ENCODE assay signal across 14 cellular contexts in genomic region chr19:10454267-10454666, GRCh38. TPM values are rescaled to one million over a fixed set of nuclear protein-coding genes. Genes with fewer than 3 reads are reported as not detected.
DNase-seq lines count a peak whose midpoint lies in the region; ATAC-seq, FAIRE-seq and TF ChIP-seq lines count a peak whose summit lies in the region.
"Had no signal": no experiment of that assay in that cellular context is flagged by ENCODE, and none has a peak within 500 bp of the region (broad histone marks: within the 10 kb centered on the region; RNA-seq: fewer than 3 reads in every experiment).

No MANE protein-coding gene starts in this region.

- no peaks in the 10 kb centered on the region for H3K9me3 Mint-ChIP-seq in chondrocyte (ENCODE audit: low read depth)
- H3K9me3 Mint-ChIP-seq: activated naive CD4-positive, alpha-beta T cell treated with anti-CD3 and anti-CD28 coated beads, Interleukin-2, amount 10 ng/mL, durations not matched to agents 7 days and 5 days; stimulated activated naive B cell treated with anti-CD40 and anti-IgM and Interleukin-4, amounts not matched to agents 10 μg/mL and 1 μg/mL and 100 μg/mL, for 72 hours had no signal

- H3K4me2 ChIP-seq in GM12878 (ENCODE audit: control insufficient read depth, insufficient read depth) (no peak overlapping the region), neural cell (ENCODE audit: low read length) (peak overlapping the region; percentile 91)

- no peaks in the 10 kb centered on the region for H3K27me3 Mint-ChIP-seq in chondrocyte (ENCODE audit: low read depth)

- no peaks in the 10 kb centered on the region for H3K9me2 ChIP-seq in neural cell (ENCODE audit: insufficient read depth, low read length)

- no peaks in the 10 kb centered on the region for H3K4me1 ChIP-seq in GM12878 (ENCODE audit: control insufficient read depth, insufficient read depth, low read length)

- in situ Hi-C loops in GM12878 (cut with MboI): no loop called here

- POLR2A ChIA-PET in GM12878 (lab: Charles Lee): no interaction called here

- no peaks in the 10 kb centered on the region for H3F3A ChIP-seq in neural cell (ENCODE audit: insufficient read depth, low read length, poor library complexity, severe bottlenecking)

- H3K27ac Mint-ChIP-seq in chondrocyte (ENCODE audit: unreplicated experiment): no peak overlapping the region
- H3K27ac Mint-ChIP-seq: activated naive CD4-positive, alpha-beta T cell treated with anti-CD3 and anti-CD28 coated beads, Interleukin-2, amount 10 ng/mL, durations not matched to agents 7 days and 5 days had no signal

- no peaks in the 10 kb centered on the region for H3K79me2 ChIP-seq in GM12878 (ENCODE audit: control insufficient read depth, insufficient read depth, low read length)
- peaks cover 6% of the 10 kb centered on the region for H3K79me2 ChIP-seq in neural cell (replicated peaks; ENCODE audit: insufficient read depth, low read length)

- intact Hi-C loops in GM12878 (cut with micrococcal nuclease; ENCODE audit: unreplicated experiment): no loop called here

- RAD21 ChIA-PET in GM12878 (lab: Charles Lee; ENCODE audit: unreplicated experiment): no interaction called here

- H3K36me3 Mint-ChIP-seq in chondrocyte (ENCODE audit: low read depth): peaks cover 4% of the 10 kb centered on the region

- no peaks in the 10 kb centered on the region; a peak in 2 of 4 replicates for H3K36me3 ChIP-seq in GM12878 (ENCODE audit: control insufficient read depth in 2 of 2, insufficient read depth in 2 of 2, low read length in 1 of 2)
- no peaks in the 10 kb centered on the region for H3K36me3 ChIP-seq in neural cell (ENCODE audit: insufficient read depth, low read length)

- ATAC-seq in GM12878 (0 out of 3 replicates have a peak, but pooled peaks have one; percentile 28), GM19395 (IDR thresholded peaks at IDR 0.05; ENCODE audit: unreplicated experiment) (no peak)
- ATAC-seq: stimulated activated naive B cell treated with anti-CD40 and anti-IgM and Interleukin-4, amounts not matched to agents 10 μg/mL and 1 μg/mL and 100 μg/mL, for 72 hours had no signal

- DNase-seq in ELF-1 (ENCODE audit: low read depth, low spot score): peak; percentile 37
- DNase-seq in NB4 (ENCODE audit: low read depth): peak; percentile 51
- no peak for DNase-seq in GM12878 (ENCODE audit: low read depth, low spot score)
- no peak for DNase-seq in chondrocyte (ENCODE audit: low spot score)
- DNase-seq in NCI-H187 (lab: John Stamatoyannopoulos, UW): no peak
- DNase-seq: activated CD4-positive, alpha-beta T cell treated with anti-CD3 and anti-CD28 coated beads, Interleukin-2, amount 50 U/mL, for 1 hour; activated naive CD4-positive, alpha-beta T cell treated with anti-CD3 and anti-CD28 coated beads, Interleukin-2, amount 10 ng/mL, durations not matched to agents 7 days and 5 days; effector memory CD4-positive, alpha-beta T cell; Kasumi-1; SIG-M5; stimulated activated CD4-positive, alpha-beta T cell treated with anti-CD3 and anti-CD28 coated beads, Interleukin-15, amount 100 ng/mL, for 24 hours; stimulated activated naive B cell treated with anti-CD40 and anti-IgM and Interleukin-4, amounts not matched to agents 10 μg/mL and 1 μg/mL and 100 μg/mL, for 72 hours had no signal

- TF ChIP-seq EP300 in GM12878 (IDR thresholded peaks at IDR 0.05; ENCODE audit: borderline replicate concordance in 1 of 2, control insufficient read depth in 1 of 2, low read depth in 2 of 2, low read length in 2 of 2): no peak
- TF ChIP-seq EP300 in neural cell (conservative IDR thresholded peaks at IDR 0.05; ENCODE audit: poor library complexity, severe bottlenecking): peak; percentile 74

- 41% methylated on average over 5 of the region's 5 CpGs for WGBS in GM12878 (ENCODE audit: insufficient coverage, insufficient replicate concordance, low lambda C conversion rate, missing lambda C conversion rate)

- no peak for TF ChIP-seq RAD21 in GM12878 (IDR thresholded peaks at IDR 0.05; ENCODE audit: insufficient read depth, low read depth, low read length)
- no peak for TF ChIP-seq RAD21 in neural cell (conservative IDR thresholded peaks at IDR 0.05)

- no peak for FAIRE-seq in GM12878 (lab: Jason Lieb, UNC)

- TF ChIP-seq CTCF in NB4 (IDR thresholded peaks at IDR 0.05; ENCODE audit: low read depth, low read length) (no peak), GM12878 (IDR thresholded peaks at IDR 0.05 in 2 of 3, conservative IDR thresholded peaks at IDR 0.05 in 1 of 3; ENCODE audit: control insufficient read depth in 2 of 3, extremely low read depth in 1 of 3, insufficient read depth in 1 of 3, low read depth in 3 of 3, low read length in 3 of 3) (no peak), neural cell (IDR thresholded peaks at IDR 0.05; ENCODE audit: poor library complexity, severe bottlenecking) (no peak), chondrocyte (IDR thresholded peaks at IDR 0.05) (no peak)

- no peak overlapping the region for H2AFZ ChIP-seq in GM12878 (ENCODE audit: control insufficient read depth, low read depth, low read length)
- H2AFZ ChIP-seq in neural cell (ENCODE audit: low read depth, low read length): peak overlapping the region; percentile 62

- H3K9me3 ChIP-seq in GM12878 (replicated peaks; ENCODE audit: control insufficient read depth, insufficient read depth, low read length): no peaks in the 10 kb centered on the region
- no peaks in the 10 kb centered on the region for H3K9me3 ChIP-seq in neural cell (ENCODE audit: low read length)

- CTCF ChIA-PET in GM12878 (lab: Yijun Ruan, JAX): interaction anchor here (1.6 kb wide), 1 partner anchor 29 kb away, joined by 4 read pairs; no protein-coding TSS in a partner anchor

- H3K27me3 ChIP-seq in GM12878 (replicated peaks in 1 of 2; ENCODE audit: control insufficient read depth in 2 of 2, insufficient read depth in 2 of 2, low read length in 1 of 2) (no peaks in the 10 kb centered on the region), neural cell (ENCODE audit: insufficient read depth, low read depth, low read length) (no peaks in the 10 kb centered on the region)

- no TSS peak for BruUV-seq in GM12878 (replicated peaks; lab: Mats Ljungman, UMichigan)

- no peak for TF ChIP-seq POLR2A in NB4 (IDR thresholded peaks at IDR 0.05; ENCODE audit: extremely low read depth, insufficient read length)
- TF ChIP-seq POLR2A in GM12878 (IDR thresholded peaks at IDR 0.05; ENCODE audit: low read depth, low read length): no peak

- H3K4me3 ChIP-seq in NB4 (ENCODE audit: low read depth, low read length) (no peak overlapping the region), GM12878 (no peak overlapping the region), neural cell (ENCODE audit: low read length) (peak overlapping the region; percentile 72)

- no peak overlapping the region for H3K4me3 Mint-ChIP-seq in chondrocyte (ENCODE audit: unreplicated experiment)
- H3K4me3 Mint-ChIP-seq: activated naive CD4-positive, alpha-beta T cell treated with anti-CD3 and anti-CD28 coated beads, Interleukin-2, amount 10 ng/mL, durations not matched to agents 7 days and 5 days; stimulated activated naive B cell treated with anti-CD40 and anti-IgM and Interleukin-4, amounts not matched to agents 10 μg/mL and 1 μg/mL and 100 μg/mL, for 72 hours had no signal

- SMC1A ChIA-PET in GM12878 (lab: Charles Lee; ENCODE audit: uncharacterized antibody, unreplicated experiment): no interaction called here

- H4K20me1 ChIP-seq in GM12878 (ENCODE audit: control insufficient read depth, insufficient read depth): no peaks in the 10 kb centered on the region
- H4K20me1 ChIP-seq in neural cell (ENCODE audit: insufficient read depth): no peaks in the 10 kb centered on the region

- H3K27ac ChIP-seq in GM12878 (ENCODE audit: control insufficient read depth, insufficient read depth): no peak overlapping the region
- H3K27ac ChIP-seq in neural cell (ENCODE audit: low read length): peak overlapping the region; percentile 63

- H3K4me1 Mint-ChIP-seq in chondrocyte (ENCODE audit: low read depth): no peaks in the 10 kb centered on the region

- no peak overlapping the region for H3K9ac ChIP-seq in GM12878 (ENCODE audit: control insufficient read depth, insufficient read depth, low read length)
- H3K9ac ChIP-seq in neural cell (ENCODE audit: low read length): peak overlapping the region; percentile 70

RNA-seq across cellular contexts. Expression of gene PDE4A, which starts 33.9 kb away (rescaled TPM):
- total RNA-seq in GM12878 (2013; cell fraction: nucleolus; rRNA removed): 7.4 and 7.7 TPM in 2 replicates
- total RNA-seq in GM12878 (2014; rRNA removed) (1.6 and 1.9 TPM in 2 replicates), GM12878 (2014; rRNA removed; fragmentation: Illumina TruSeq; extraction: Trizol) (1.7 and 1.9 TPM in 2 replicates), GM12878 (2021) (11.1 and 13.3 TPM in 2 replicates), chondrocyte (16.8 to 18.9 TPM (median 18.8 TPM) in 3 replicates)
- 6.4 TPM for polyA plus RNA-seq in GM12878 (2011; ENCODE audit: low read depth)
- polyA plus RNA-seq in GM12878 (2011; rRNA removed) (2.7 and 4.8 TPM in 2 replicates), GM12878 (2014; fragmentation: Illumina TruSeq; extraction: Trizol) (3.5 and 5.0 TPM in 2 replicates), GM12878 (2014; fragmentation: Nextera tagmentation; extraction: Ambion mirVana) (under 1 TPM; 0.24 to 0.46 TPM), GM12878 (2014; rRNA removed) (7.1 and 7.9 TPM in 2 replicates), GM12878 (2016; fragmentation: Nextera tagmentation; extraction: Ambion mirVana) (1 to 10 TPM; 7.4 to 8.1 TPM), neural cell (3.4 and 4.7 TPM in 2 replicates)
- 8.4 and 9.3 TPM in 2 replicates for polyA plus RNA-seq in GM12878 (2011; cell fraction: cytosol; rRNA removed)
- polyA plus RNA-seq in GM12878 (2011; cell fraction: nucleus; rRNA removed): 11.0 and 16.0 TPM in 2 replicates
- polyA plus RNA-seq in GM12878 (2012): 14.3 and 15.7 TPM in 2 replicates
- polyA minus RNA-seq in GM12878 (2011; rRNA and poly(A)+ RNA removed): 7.7 and 10.3 TPM in 2 replicates
- 7.8 and 9.2 TPM in 2 replicates for polyA minus RNA-seq in GM12878 (2011; cell fraction: cytosol; rRNA and poly(A)+ RNA removed)
- 3.5 TPM in 2 replicates for polyA minus RNA-seq in GM12878 (2011; cell fraction: nucleus; rRNA and poly(A)+ RNA removed)
- polyA minus RNA-seq in neural cell: 4.9 and 8.0 TPM in 2 replicates

RNA-seq across cellular contexts. Expression of gene KEAP1, which starts 48.9 kb away (rescaled TPM):
- total RNA-seq in GM12878 (2013; cell fraction: nucleolus; rRNA removed): 30.3 and 40.1 TPM in 2 replicates
- total RNA-seq in GM12878 (2014; rRNA removed) (49.0 and 60.4 TPM in 2 replicates), GM12878 (2014; rRNA removed; fragmentation: Illumina TruSeq; extraction: Trizol) (44.3 and 54.7 TPM in 2 replicates), GM12878 (2021) (61.2 and 76.2 TPM in 2 replicates), chondrocyte (69.3 to 79.9 TPM (median 70.9 TPM) in 3 replicates)
- 19.1 TPM for polyA plus RNA-seq in GM12878 (2011; ENCODE audit: low read depth)
- polyA plus RNA-seq in GM12878 (2011; rRNA removed) (23.7 and 42.6 TPM in 2 replicates), GM12878 (2014; fragmentation: Illumina TruSeq; extraction: Trizol) (17.2 and 36.7 TPM in 2 replicates), GM12878 (2014; fragmentation: Nextera tagmentation; extraction: Ambion mirVana) (1 to 10 TPM; 1.4 to 9.3 TPM), GM12878 (2014; rRNA removed) (41.2 and 50.2 TPM in 2 replicates), GM12878 (2016; fragmentation: Nextera tagmentation; extraction: Ambion mirVana) (10 to 100 TPM; 83.1 to 87.7 TPM), neural cell (39.0 and 47.9 TPM in 2 replicates)
- polyA plus RNA-seq in GM12878 (2011; cell fraction: cytosol; rRNA removed): 45.2 and 63.6 TPM in 2 replicates
- polyA plus RNA-seq in GM12878 (2011; cell fraction: nucleus; rRNA removed): 57.9 and 62.3 TPM in 2 replicates
- polyA plus RNA-seq in GM12878 (2012): 31.0 and 33.1 TPM in 2 replicates
- 102 and 125 TPM in 2 replicates for polyA minus RNA-seq in GM12878 (2011; rRNA and poly(A)+ RNA removed)
- polyA minus RNA-seq in GM12878 (2011; cell fraction: cytosol; rRNA and poly(A)+ RNA removed): 29.0 and 35.8 TPM in 2 replicates
- 16.2 and 22.3 TPM in 2 replicates for polyA minus RNA-seq in GM12878 (2011; cell fraction: nucleus; rRNA and poly(A)+ RNA removed)
- polyA minus RNA-seq in neural cell: 39.2 and 46.7 TPM in 2 replicates

RNA-seq across cellular contexts. Expression of gene CDC37, which starts 50.9 kb away (rescaled TPM):
- total RNA-seq in GM12878 (2013; cell fraction: nucleolus; rRNA removed): 43.2 and 59.3 TPM in 2 replicates
- 179 and 197 TPM in 2 replicates for total RNA-seq in GM12878 (2014; rRNA removed)
- 110 and 117 TPM in 2 replicates for total RNA-seq in GM12878 (2014; rRNA removed; fragmentation: Illumina TruSeq; extraction: Trizol)
- total RNA-seq in GM12878 (2021): 144 and 155 TPM in 2 replicates
- 84.0 TPM for polyA plus RNA-seq in GM12878 (2011; ENCODE audit: low read depth)
- polyA plus RNA-seq in GM12878 (2011; rRNA removed): 140 and 200 TPM in 2 replicates
- 211 and 322 TPM in 2 replicates for polyA plus RNA-seq in GM12878 (2011; cell fraction: cytosol; rRNA removed)
- 421 and 498 TPM in 2 replicates for polyA plus RNA-seq in GM12878 (2011; cell fraction: nucleus; rRNA removed)
- 146 and 163 TPM in 2 replicates for polyA plus RNA-seq in GM12878 (2012)
- polyA plus RNA-seq in GM12878 (2014; fragmentation: Illumina TruSeq; extraction: Trizol): 50.7 and 105 TPM in 2 replicates
- polyA plus RNA-seq in GM12878 (2014; fragmentation: Nextera tagmentation; extraction: Ambion mirVana): 1 to 10 TPM; 4.7 to 8.8 TPM
- 265 and 297 TPM in 2 replicates for polyA plus RNA-seq in GM12878 (2014; rRNA removed)
- 100 to 1,000 TPM; 255 to 262 TPM for polyA plus RNA-seq in GM12878 (2016; fragmentation: Nextera tagmentation; extraction: Ambion mirVana)
- polyA minus RNA-seq in GM12878 (2011; rRNA and poly(A)+ RNA removed): 76.0 and 82.1 TPM in 2 replicates
- 42.4 and 45.5 TPM in 2 replicates for polyA minus RNA-seq in GM12878 (2011; cell fraction: cytosol; rRNA and poly(A)+ RNA removed)
- polyA minus RNA-seq in GM12878 (2011; cell fraction: nucleus; rRNA and poly(A)+ RNA removed): 22.4 and 40.0 TPM in 2 replicates
- 359 and 408 TPM in 2 replicates for polyA plus RNA-seq in neural cell
- 80.1 and 87.2 TPM in 2 replicates for polyA minus RNA-seq in neural cell
- 137 to 159 TPM (median 141 TPM) in 3 replicates for total RNA-seq in chondrocyte

Comparison
In these comparisons a context has a peak if more than half of its experiments do, and no peak if none do; other contexts are left out.
1. DNase-seq: peak in ELF-1 (single experiment) and NB4 (single experiment); none in GM12878 (single experiment), chondrocyte (single experiment) and NCI-H187 (0 of 2).